1 cellular context compared by ENCODE assay signal in the genomic region with DNA sequence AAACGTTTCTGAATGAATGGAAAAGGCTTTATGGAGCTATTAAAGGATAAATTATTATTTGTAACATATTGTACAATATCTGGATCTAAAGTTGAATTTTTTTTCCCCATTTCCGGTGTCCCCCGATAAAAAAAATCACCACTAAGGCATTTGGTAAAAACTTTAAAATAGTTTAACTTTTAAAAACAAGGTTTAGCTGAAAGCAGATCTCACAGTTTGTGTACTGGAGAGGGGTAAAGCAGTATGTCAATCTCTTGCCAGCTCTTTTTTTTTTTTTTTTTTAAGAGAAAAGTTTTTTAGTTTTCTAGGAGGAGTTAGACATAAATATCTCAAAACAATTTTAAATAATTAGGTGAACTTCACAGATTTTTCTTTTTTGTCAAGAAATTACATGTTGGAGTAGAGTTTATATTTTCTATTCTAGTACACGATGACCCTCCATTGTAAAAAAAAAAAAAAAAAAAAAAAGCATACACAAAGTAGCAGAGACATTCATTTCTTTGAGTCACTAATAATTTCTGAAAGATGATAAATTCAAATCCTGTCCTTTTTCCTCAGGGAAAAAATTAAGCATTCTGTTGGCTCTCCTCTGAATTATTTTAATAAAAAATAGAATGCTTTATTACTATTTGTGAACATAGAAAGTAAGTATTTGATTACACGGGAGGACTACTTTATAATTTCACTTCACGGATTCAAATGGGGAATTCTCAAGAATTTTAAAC.
TF ChIP-seq lines count a peak whose summit lies in the region.

No MANE protein-coding gene starts in this region.

TF ChIP-seq in H1, 55 proteins besides CTCF, POLR2A, EP300 and RAD21:
- TF ChIP-seq SUZ12 (IDR thresholded peaks at IDR 0.05; ENCODE audit: low read length) (no peak), TAF1 (IDR thresholded peaks at IDR 0.05; ENCODE audit: low read depth, low read length) (no peak), ZNF274 (IDR thresholded peaks at IDR 0.05; ENCODE audit: borderline replicate concordance, extremely low read depth, low read length) (no peak), KDM1A (IDR thresholded peaks at IDR 0.05; ENCODE audit: borderline replicate concordance, low read length) (no peak)
